ENCODE assay signal across 25 cellular contexts in the genomic region with DNA sequence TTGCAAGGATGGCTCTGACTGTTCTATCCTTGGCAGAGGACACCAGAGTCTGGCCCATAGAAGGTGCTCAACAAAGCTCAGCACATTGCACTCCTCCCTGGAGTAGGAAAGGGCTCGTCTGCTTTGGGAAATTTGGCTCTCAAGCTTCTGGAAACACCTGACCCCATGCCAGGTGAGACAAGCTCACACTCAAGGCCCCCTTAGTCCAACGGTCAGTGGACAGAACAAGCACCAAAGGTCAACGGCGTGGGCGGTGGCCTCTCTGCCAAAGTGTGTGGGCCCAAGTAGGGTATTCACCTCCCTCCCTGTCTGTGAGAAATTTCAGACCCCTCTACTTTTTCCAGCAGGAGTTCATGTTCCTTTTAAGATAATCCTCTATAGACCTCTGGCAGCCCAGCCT. TPM values are rescaled to one million over a fixed set of nuclear protein-coding genes. Genes with fewer than 3 reads are reported as not detected.
DNase-seq lines count a peak whose midpoint lies in the region; ATAC-seq, FAIRE-seq and TF ChIP-seq lines count a peak whose summit lies in the region.
"Had no signal": no experiment of that assay in that cellular context is flagged by ENCODE, and none has a peak within 500 bp of the region (broad histone marks: within the 10 kb centered on the region; RNA-seq: fewer than 3 reads in every experiment).

No MANE protein-coding gene starts in this region.

- no peak overlapping the region for H3K27ac ChIP-seq in IMR-90 (ENCODE audit: insufficient read depth, low read length)
- no peak overlapping the region for H3K27ac ChIP-seq in H1 (ENCODE audit: low read depth, low read length)
- peak overlapping the region; percentile 84 to 91 for H3K27ac ChIP-seq in liver (ENCODE audit: low read depth in 1 of 2, low read length in 2 of 2)
- peak overlapping the region; percentile 52 for H3K27ac ChIP-seq in parathyroid adenoma
- H3K27ac ChIP-seq: A549; BLaER1 treated with 17β-estradiol and CSF1 and Interleukin-3, amounts not matched to agents 10 nM and 100 nM; GM23248 had no signal

- H3K79me2 ChIP-seq in H1 (ENCODE audit: control insufficient read depth in 1 of 2, insufficient read depth in 2 of 2, low read length in 2 of 2) (0 out of 4 replicates have a peak, but pooled peaks cover 0 to 2% of the 10 kb centered on the region in 2 experiments), parathyroid adenoma (no peaks in the 10 kb centered on the region)

- intact Hi-C loops in IMR-90 (cut with micrococcal nuclease), result loop anchor here (5.0 kb wide), 1 partner anchor 146 kb away; the partner anchor contains the start of genes C2orf76 and DBI

- no peaks in the 10 kb centered on the region for H4K20me1 ChIP-seq in IMR-90 (ENCODE audit: insufficient read depth, low read length)
- no peaks in the 10 kb centered on the region for H4K20me1 ChIP-seq in H1 (replicated peaks in 1 of 2; ENCODE audit: control insufficient read depth in 1 of 2, insufficient read depth in 2 of 2, low read length in 2 of 2)

- 90% methylated on average over 2 of the region's 5 CpGs; no CpG with 5 or more reads in 1 of the 2 experiments for WGBS in IMR-90 (ENCODE audit: extremely low coverage in 2 of 2, insufficient read length in 1 of 2), 2 experiments
- WGBS in H1 (ENCODE audit: extremely low coverage in 1 of 2, insufficient coverage in 1 of 2, insufficient read length in 1 of 2, insufficient replicate concordance in 2 of 2, low coverage in 1 of 2, low lambda C conversion rate in 2 of 2, missing lambda C conversion rate in 1 of 2), 2 experiments, result 68% methylated on average over 5 of the region's 5 CpGs; no CpG with 5 or more reads in 1 of the 2 experiments
- WGBS in liver, result 30% methylated on average over 5 of the region's 5 CpGs

- H3K23me2 ChIP-seq in H1 (ENCODE audit: low read depth, low read length), result peaks cover 11% of the 10 kb centered on the region; the same call in 1 of the 2 replicates

- H4K8ac ChIP-seq in IMR-90 (ENCODE audit: low read depth in 2 of 2, low read length in 2 of 2), result no peak overlapping the region
- no peak overlapping the region; the same call in 1 of the 2 replicates for H4K8ac ChIP-seq in H1 (ENCODE audit: extremely low read depth, insufficient read depth, low read length)

- H3K9me3 ChIP-seq in IMR-90 (ENCODE audit: control insufficient read depth, insufficient read depth, low read length) (no peaks in the 10 kb centered on the region), H1 (ENCODE audit: insufficient read depth in 2 of 2, low read depth in 1 of 2, low read length in 1 of 2) (no peaks in the 10 kb centered on the region), liver (ENCODE audit: control insufficient read depth in 4 of 4, low read length in 3 of 4) (no peaks in the 10 kb centered on the region), parathyroid adenoma (ENCODE audit: control insufficient read depth, low read length) (no peaks in the 10 kb centered on the region)
- H3K9me3 ChIP-seq: A549; BE2C; BLaER1 treated with 17β-estradiol and CSF1 and Interleukin-3, amounts not matched to agents 10 nM and 100 nM; HAP-1 had no signal

- H4K91ac ChIP-seq in IMR-90 (ENCODE audit: insufficient read depth, low read depth, low read length), result no peak overlapping the region
- no peak overlapping the region for H4K91ac ChIP-seq in H1 (replicated peaks; ENCODE audit: insufficient read length, low read length)

- H2BK5ac ChIP-seq in IMR-90 (ENCODE audit: low read depth, low read length, poor library complexity, severe bottlenecking), result no peak overlapping the region
- H2BK5ac ChIP-seq in H1 (ENCODE audit: low read depth, low read length), result no peak overlapping the region

- in situ Hi-C loops in IMR-90 (cut with MboI; ENCODE audit: low sequenced_read_pairs), result no loop called here

- H2BK15ac ChIP-seq in IMR-90 (ENCODE audit: low read depth, low read length), result no peak overlapping the region
- 0 out of 2 replicates have a peak overlapping the region, but pooled peaks have one; percentile 89 for H2BK15ac ChIP-seq in H1 (ENCODE audit: low read length)

- H4K5ac ChIP-seq in IMR-90 (ENCODE audit: low read depth, low read length), result no peak overlapping the region
- H4K5ac ChIP-seq in H1 (ENCODE audit: insufficient read length, low read depth, low read length), result no peak overlapping the region

- BruUV-seq in IMR-90 (replicated peaks; lab: Mats Ljungman, UMichigan), result no TSS peak

- ATAC-seq in IMR-90 (ENCODE audit: low read depth), result no peak
- no peak for ATAC-seq in HG03571 (IDR thresholded peaks at IDR 0.05; ENCODE audit: unreplicated experiment)
- ATAC-seq: A549, GM12878 had no signal

- H3K23ac ChIP-seq in IMR-90 (ENCODE audit: low read depth, low read length) (no peak overlapping the region), H1 (ENCODE audit: insufficient read length) (no peak overlapping the region)

- no peak overlapping the region for H2AK9ac ChIP-seq in IMR-90 (replicated peaks; ENCODE audit: low read depth, low read length, poor library complexity)

- H3K4me1 ChIP-seq in IMR-90 (ENCODE audit: control insufficient read depth, insufficient read depth, low read length) (peaks cover 19% of the 10 kb centered on the region), H1 (replicated peaks in 1 of 4; ENCODE audit: control insufficient read depth in 3 of 4, insufficient read depth in 4 of 4, low read length in 3 of 4) (peaks cover 6 to 27% (median 16%) of the 10 kb centered on the region in 4 experiments), liver (ENCODE audit: control insufficient read depth in 4 of 4, insufficient read depth in 4 of 4, low read length in 3 of 4) (peaks cover 10 to 78% (median 67%) of the 10 kb centered on the region in 4 donors), parathyroid adenoma (peaks cover 59% of the 10 kb centered on the region)
- H3K4me1 ChIP-seq: BE2C, HAP-1 had no signal

- no peak for TF ChIP-seq POLR2A in IMR-90 (IDR thresholded peaks at IDR 0.05; ENCODE audit: low read depth, low read length)
- TF ChIP-seq POLR2A in H1 (IDR thresholded peaks at IDR 0.05; ENCODE audit: control extremely low read depth in 1 of 2, low read depth in 2 of 2, low read length in 2 of 2), result no peak

- H3K14ac ChIP-seq in IMR-90 (replicated peaks; ENCODE audit: low read depth, low read length) (no peak overlapping the region), H1 (ENCODE audit: insufficient read length) (no peak overlapping the region)

- no peak overlapping the region for H3K9ac ChIP-seq in IMR-90 (ENCODE audit: low read depth, low read length)
- no peak overlapping the region for H3K9ac ChIP-seq in H1 (replicated peaks in 1 of 4; ENCODE audit: extremely low read depth in 1 of 4, low read depth in 3 of 4, low read length in 3 of 4)
- no peak overlapping the region for H3K9ac ChIP-seq in liver (ENCODE audit: low read depth in 1 of 2, low read length in 2 of 2)
- H3K9ac ChIP-seq in parathyroid adenoma, result no peak overlapping the region
- H3K9ac ChIP-seq: BLaER1 treated with 17β-estradiol and CSF1 and Interleukin-3, amounts not matched to agents 10 nM and 100 nM; GM23248 had no signal

- POLR2A ChIA-PET in IMR-90 (lab: Charles Lee; ENCODE audit: unreplicated experiment), result no interaction called here
- POLR2A ChIA-PET in H1 (lab: Charles Lee; ENCODE audit: partially characterized antibody), result no interaction called here

- H3K36me3 ChIP-seq in IMR-90 (ENCODE audit: control insufficient read depth, insufficient read depth, low read length) (no peaks in the 10 kb centered on the region), H1 (ENCODE audit: control insufficient read depth in 2 of 4, insufficient read depth in 4 of 4, low read length in 3 of 4) (no peaks in the 10 kb centered on the region), liver (ENCODE audit: control insufficient read depth in 4 of 4, insufficient read depth in 3 of 4, low read depth in 1 of 4, low read length in 3 of 4) (no peaks in the 10 kb centered on the region), parathyroid adenoma (ENCODE audit: control insufficient read depth, insufficient read depth, low read length) (no peaks in the 10 kb centered on the region)
- H3K36me3 ChIP-seq: BE2C; BLaER1 treated with 17β-estradiol and CSF1 and Interleukin-3, amounts not matched to agents 10 nM and 100 nM; HAP-1 had no signal

- DNase-seq in IMR-90, result no peak
- DNase-seq in H1 (ENCODE audit: low read depth in 1 of 2, low spot score in 2 of 2), result no peak
- DNase-seq in GM10266 (ENCODE audit: extremely low spot score), result no peak
- DNase-seq in mucosa of gallbladder (ENCODE audit: low spot score), result no peak
- DNase-seq in GOT3 (lab: John Stamatoyannopoulos, UW), result no peak
- DNase-seq: 8988T; ACHN; AML-193; BE2C; Calu3; CD4-positive, alpha-beta memory T cell; COR-L47; DMS53; DMS79 treated with DMSO at 0.1 percent for 48 hours; GM23248; HFFc6 had no signal

- H2BK12ac ChIP-seq in H1 (ENCODE audit: low read depth, low read length), result 0 out of 2 replicates have a peak overlapping the region, but pooled peaks have one; percentile 65

- CTCF ChIA-PET in IMR-90 (lab: Yijun Ruan, JAX), result no interaction called here
- CTCF ChIA-PET in H1 (lab: Charles Lee; ENCODE audit: partially characterized antibody), result interaction anchor here (0.6 to 1.9 kb wide), 7 partner anchors 19 to 213 kb away, joined by 3 to 9 read pairs (median 4); no protein-coding TSS in a partner anchor

- H3K4me2 ChIP-seq in IMR-90 (ENCODE audit: low read depth, low read length) (no peak overlapping the region), H1 (ENCODE audit: insufficient read depth in 1 of 2, low read depth in 2 of 2, low read length in 2 of 2) (no peak overlapping the region), parathyroid adenoma (ENCODE audit: low read length) (no peak overlapping the region)
- H3K4me2 ChIP-seq: A549; BLaER1 treated with 17β-estradiol and CSF1 and Interleukin-3, amounts not matched to agents 10 nM and 100 nM had no signal

- H3K9me1 ChIP-seq in IMR-90 (ENCODE audit: insufficient read depth, low read length), result peaks cover 3% of the 10 kb centered on the region; the same call in 1 of the 2 replicates

- TF ChIP-seq EP300 in H1 (IDR thresholded peaks at IDR 0.05; ENCODE audit: borderline replicate concordance in 1 of 2, low read depth in 2 of 2, low read length in 2 of 2), result no peak

- dilution Hi-C loops in IMR-90 (cut with HindIII; ENCODE audit: low sequenced_read_pairs, unreplicated experiment), result no loop called here

- H3K56ac ChIP-seq in IMR-90 (ENCODE audit: extremely low read depth, insufficient read depth, low read length) (no peak overlapping the region), H1 (replicated peaks; ENCODE audit: insufficient read length, low read depth, low read length) (no peak overlapping the region)

- H2BK120ac ChIP-seq in IMR-90 (ENCODE audit: low read depth, low read length) (no peak overlapping the region), H1 (replicated peaks; ENCODE audit: low read depth, low read length) (no peak overlapping the region)

- H3K4me3 ChIP-seq in IMR-90 (ENCODE audit: insufficient read depth, low read depth, low read length), result no peak overlapping the region
- H3K4me3 ChIP-seq in H1 (ENCODE audit: extremely low read depth in 1 of 4, insufficient read depth in 2 of 4, low read depth in 3 of 4, low read length in 4 of 4), result no peak overlapping the region
- H3K4me3 ChIP-seq in liver (ENCODE audit: low read depth in 1 of 3, low read length in 3 of 3), result peak overlapping the region in 2 of 3 donors; percentile 68 to 84
- H3K4me3 ChIP-seq in parathyroid adenoma (ENCODE audit: low read depth, low read length), result no peak overlapping the region
- H3K4me3 ChIP-seq: A549; BLaER1 treated with 17β-estradiol and CSF1 and Interleukin-3, amounts not matched to agents 10 nM and 100 nM; GM12878; GM23248; HAP-1 had no signal

- TF ChIP-seq CTCF in IMR-90 (conservative IDR thresholded peaks at IDR 0.05; ENCODE audit: low read depth, low read length) (no peak), H1 (IDR thresholded peaks at IDR 0.05; ENCODE audit: control extremely low read depth in 1 of 3, insufficient read depth in 1 of 3, low read depth in 1 of 3, low read length in 3 of 3) (no peak), liver (IDR thresholded peaks at IDR 0.05; ENCODE audit: low read depth, low read length, missing input control) (no peak), parathyroid adenoma (IDR thresholded peaks at IDR 0.05) (no peak), GM10266 (IDR thresholded peaks at IDR 0.05; ENCODE audit: control insufficient read depth, insufficient read depth, low read depth, missing control alignments) (no peak)

- no peak overlapping the region for H3K18ac ChIP-seq in IMR-90 (ENCODE audit: low read depth, low read length)
- 0 out of 2 replicates have a peak overlapping the region, but pooled peaks have one; percentile 6 for H3K18ac ChIP-seq in H1 (ENCODE audit: extremely low read depth, low read length)

- H3K79me1 ChIP-seq in IMR-90 (ENCODE audit: low read depth in 1 of 2, low read length in 2 of 2) (peaks cover 0 to 13% of the 10 kb centered on the region in 2 experiments; a peak in 1 of 4 replicates), H1 (ENCODE audit: low read depth, low read length) (no peaks in the 10 kb centered on the region)

- 0 out of 2 replicates have a peak overlapping the region, but pooled peaks have one; percentile 16 for H2AK5ac ChIP-seq in IMR-90 (ENCODE audit: low read depth, low read length)
- 0 out of 2 replicates have a peak overlapping the region, but pooled peaks have one; percentile 47 for H2AK5ac ChIP-seq in H1 (ENCODE audit: low read depth, low read length)

- no peak overlapping the region for H2AFZ ChIP-seq in IMR-90 (replicated peaks; ENCODE audit: low read length, poor library complexity)
- H2AFZ ChIP-seq in H1 (ENCODE audit: low read length), result no peak overlapping the region
- peak overlapping the region; percentile 2 for H2AFZ ChIP-seq in parathyroid adenoma
- H2AFZ ChIP-seq: GM23248 had no signal

- no peak overlapping the region for H2BK20ac ChIP-seq in IMR-90 (ENCODE audit: low read depth, low read length)
- peak overlapping the region; percentile 72; the same call in 1 of the 2 replicates for H2BK20ac ChIP-seq in H1 (ENCODE audit: low read length)

- no peak for FAIRE-seq in H1 (lab: Jason Lieb, UNC)
- FAIRE-seq: A549, GM12878, GM19239, H54 had no signal

- H3K4ac ChIP-seq in IMR-90 (ENCODE audit: low read depth, low read length) (no peak overlapping the region), H1 (replicated peaks; ENCODE audit: insufficient read length, low read depth, low read length) (peak overlapping the region; percentile 32)

- peaks cover 1% of the 10 kb centered on the region; the same call in 1 of the 2 replicates for H3K27me3 ChIP-seq in IMR-90 (ENCODE audit: control insufficient read depth, insufficient read depth, low read length)
- peaks cover 0 to 12% (median 7%) of the 10 kb centered on the region in 4 experiments; a peak in 5 of 7 replicates for H3K27me3 ChIP-seq in H1 (replicated peaks in 1 of 4; ENCODE audit: control insufficient read depth in 3 of 4, extremely low read depth in 1 of 4, insufficient read depth in 3 of 4, low read length in 3 of 4)
- H3K27me3 ChIP-seq in liver (ENCODE audit: control insufficient read depth in 4 of 4, insufficient read depth in 4 of 4, low read length in 3 of 4), result no peaks in the 10 kb centered on the region
- H3K27me3 ChIP-seq in parathyroid adenoma (ENCODE audit: control insufficient read depth, insufficient read depth, low read length), result no peaks in the 10 kb centered on the region
- H3K27me3 ChIP-seq: BE2C had no signal

- TF ChIP-seq RAD21 in IMR-90 (IDR thresholded peaks at IDR 0.05; ENCODE audit: low read length) (no peak), H1 (IDR thresholded peaks at IDR 0.05 in 1 of 2, conservative IDR thresholded peaks at IDR 0.05 in 1 of 2; ENCODE audit: low read depth in 2 of 2, low read length in 2 of 2) (no peak), liver (IDR thresholded peaks at IDR 0.05) (peak; percentile 36 to 47)

RNA-seq across cellular contexts. Expression of gene STEAP3, which starts 2.0 kb away (rescaled TPM):
- 18.9 and 19.4 TPM in 2 replicates for total RNA-seq in IMR-90 (2012; rRNA removed)
- polyA plus RNA-seq in IMR-90 (2012; rRNA removed), result 43.9 and 46.6 TPM in 2 replicates
- 19.1 and 50.3 TPM in 2 replicates for polyA plus RNA-seq in IMR-90 (2012; cell fraction: cytosol; rRNA removed)
- 35.5 and 93.9 TPM in 2 replicates for polyA plus RNA-seq in IMR-90 (2012; cell fraction: nucleus; rRNA removed; ENCODE audit: low replicate concordance)
- total RNA-seq in H1 (2021; fragmentation: NEBNext Ultra II Directional; extraction: Animal tissue kit (Norgen Biotek cat#: 25700)), result 21.7 and 22.2 TPM in 2 replicates
- polyA plus RNA-seq in H1 (2011; rRNA removed), result 27.9 and 40.1 TPM in 2 replicates
- 18.9 TPM for polyA plus RNA-seq in H1 (2011; cell fraction: cytosol; rRNA removed)
- polyA plus RNA-seq in H1 (2011; cell fraction: nucleus; rRNA removed), result 37.7 TPM
- 18.7 to 23.4 TPM (median 21.9 TPM) in 4 replicates for polyA plus RNA-seq in H1 (2012, experiment 1 of 2)
- polyA plus RNA-seq in H1 (2012, experiment 2 of 2), result 19.4 TPM
- 25.2 TPM for polyA plus RNA-seq in H1 (2013, experiment 1 of 2)
- 25.2 TPM for polyA plus RNA-seq in H1 (2013, experiment 2 of 2)
- polyA minus RNA-seq in H1 (2011; rRNA and poly(A)+ RNA removed), result 21.9 and 35.2 TPM in 2 replicates
- polyA minus RNA-seq in H1 (2011; cell fraction: cytosol; rRNA and poly(A)+ RNA removed), result 23.3 TPM
- polyA minus RNA-seq in H1 (2011; cell fraction: nucleus; rRNA and poly(A)+ RNA removed), result 23.5 TPM
- 100 to 1,000 TPM in 1 of 2 donors, 10 to 100 TPM in 1; 44.4 to 153 TPM for total RNA-seq in liver
- 100 to 1,000 TPM in 1 of 2 donors, 10 to 100 TPM in 1; 73.5 to 158 TPM for polyA plus RNA-seq in liver
- total RNA-seq in mucosa of gallbladder, result 9.3 TPM
- polyA plus RNA-seq: CD4-positive, alpha-beta memory T cell had no signal

Comparison
In these comparisons a context has a peak if more than half of its experiments do, and no peak if none do; other contexts are left out.
1. H3K27ac ChIP-seq: peak in liver (2 of 2) and parathyroid adenoma (single experiment); none in IMR-90 (single experiment) and H1 (single experiment).
2. H3K4me3 ChIP-seq: peak in liver (2 of 3); none in IMR-90 (single experiment), H1 (0 of 4) and parathyroid adenoma (single experiment).